In the genomic region with DNA sequence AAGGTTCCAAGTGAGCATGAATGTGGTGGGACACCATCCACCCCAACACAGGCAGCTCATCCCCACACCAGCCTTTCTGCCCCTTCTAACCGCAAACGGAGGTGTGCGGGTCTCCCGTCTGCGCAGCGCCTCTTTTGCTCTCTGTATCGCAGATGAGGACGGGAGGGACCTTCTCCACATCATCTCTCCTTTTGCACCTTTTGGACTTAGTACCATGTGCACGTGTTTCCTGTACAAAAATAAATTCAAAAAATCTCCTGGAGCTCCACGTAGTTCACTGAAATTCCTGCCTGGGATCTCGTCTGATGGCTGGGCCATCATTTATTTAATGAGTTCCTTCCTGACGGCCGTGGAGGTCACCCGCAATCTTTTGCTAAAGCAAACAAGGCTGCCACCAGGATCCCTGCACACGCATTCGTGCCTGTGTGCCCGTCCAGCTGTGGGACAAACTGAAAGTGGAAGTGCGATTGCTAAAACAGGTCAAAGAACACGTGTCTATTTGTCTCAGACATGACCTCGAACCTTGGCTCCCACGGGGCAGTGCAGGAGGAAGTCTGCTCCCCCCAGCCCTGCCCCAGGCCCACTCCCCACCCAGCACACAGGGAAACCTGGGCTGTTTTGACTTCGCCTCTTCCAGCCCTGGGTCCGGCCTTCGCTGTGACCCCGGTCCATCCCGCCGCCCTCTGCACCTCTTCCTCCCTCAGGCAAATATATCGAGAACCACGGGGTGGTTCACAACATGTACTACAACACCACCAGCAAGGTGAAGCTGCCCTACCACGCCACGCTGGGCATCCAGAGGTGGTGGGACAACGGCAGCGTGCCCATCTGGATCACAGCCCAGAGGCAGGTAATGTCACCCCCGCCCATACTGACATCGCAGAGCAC, we compare ENCODE assay signal across 1 cellular context.
TF ChIP-seq lines count a peak whose summit lies in the region.

No MANE protein-coding gene starts in this region.

TF ChIP-seq in WTC11, 78 proteins besides CTCF, POLR2A, EP300 and RAD21 (continued from another document):
- TF ChIP-seq, protein P1, sequence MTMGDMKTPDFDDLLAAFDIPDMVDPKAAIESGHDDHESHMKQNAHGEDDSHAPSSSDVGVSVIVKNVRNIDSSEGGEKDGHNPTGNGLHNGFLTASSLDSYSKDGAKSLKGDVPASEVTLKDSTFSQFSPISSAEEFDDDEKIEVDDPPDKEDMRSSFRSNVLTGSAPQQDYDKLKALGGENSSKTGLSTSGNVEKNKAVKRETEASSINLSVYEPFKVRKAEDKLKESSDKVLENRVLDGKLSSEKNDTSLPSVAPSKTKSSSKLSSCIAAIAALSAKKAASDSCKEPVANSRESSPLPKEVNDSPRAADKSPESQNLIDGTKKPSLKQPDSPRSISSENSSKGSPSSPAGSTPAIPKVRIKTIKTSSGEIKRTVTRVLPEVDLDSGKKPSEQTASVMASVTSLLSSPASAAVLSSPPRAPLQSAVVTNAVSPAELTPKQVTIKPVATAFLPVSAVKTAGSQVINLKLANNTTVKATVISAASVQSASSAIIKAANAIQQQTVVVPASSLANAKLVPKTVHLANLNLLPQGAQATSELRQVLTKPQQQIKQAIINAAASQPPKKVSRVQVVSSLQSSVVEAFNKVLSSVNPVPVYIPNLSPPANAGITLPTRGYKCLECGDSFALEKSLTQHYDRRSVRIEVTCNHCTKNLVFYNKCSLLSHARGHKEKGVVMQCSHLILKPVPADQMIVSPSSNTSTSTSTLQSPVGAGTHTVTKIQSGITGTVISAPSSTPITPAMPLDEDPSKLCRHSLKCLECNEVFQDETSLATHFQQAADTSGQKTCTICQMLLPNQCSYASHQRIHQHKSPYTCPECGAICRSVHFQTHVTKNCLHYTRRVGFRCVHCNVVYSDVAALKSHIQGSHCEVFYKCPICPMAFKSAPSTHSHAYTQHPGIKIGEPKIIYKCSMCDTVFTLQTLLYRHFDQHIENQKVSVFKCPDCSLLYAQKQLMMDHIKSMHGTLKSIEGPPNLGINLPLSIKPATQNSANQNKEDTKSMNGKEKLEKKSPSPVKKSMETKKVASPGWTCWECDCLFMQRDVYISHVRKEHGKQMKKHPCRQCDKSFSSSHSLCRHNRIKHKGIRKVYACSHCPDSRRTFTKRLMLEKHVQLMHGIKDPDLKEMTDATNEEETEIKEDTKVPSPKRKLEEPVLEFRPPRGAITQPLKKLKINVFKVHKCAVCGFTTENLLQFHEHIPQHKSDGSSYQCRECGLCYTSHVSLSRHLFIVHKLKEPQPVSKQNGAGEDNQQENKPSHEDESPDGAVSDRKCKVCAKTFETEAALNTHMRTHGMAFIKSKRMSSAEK (CRISPR knock-in tag; IDR thresholded peaks at IDR 0.05; ENCODE audit: borderline replicate concordance), result no peak
- TF ChIP-seq, protein P2, sequence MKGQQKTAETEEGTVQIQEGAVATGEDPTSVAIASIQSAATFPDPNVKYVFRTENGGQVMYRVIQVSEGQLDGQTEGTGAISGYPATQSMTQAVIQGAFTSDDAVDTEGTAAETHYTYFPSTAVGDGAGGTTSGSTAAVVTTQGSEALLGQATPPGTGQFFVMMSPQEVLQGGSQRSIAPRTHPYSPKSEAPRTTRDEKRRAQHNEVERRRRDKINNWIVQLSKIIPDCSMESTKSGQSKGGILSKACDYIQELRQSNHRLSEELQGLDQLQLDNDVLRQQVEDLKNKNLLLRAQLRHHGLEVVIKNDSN (CRISPR knock-in tag; IDR thresholded peaks at IDR 0.05), result no peak
- TF ChIP-seq, protein P3, sequence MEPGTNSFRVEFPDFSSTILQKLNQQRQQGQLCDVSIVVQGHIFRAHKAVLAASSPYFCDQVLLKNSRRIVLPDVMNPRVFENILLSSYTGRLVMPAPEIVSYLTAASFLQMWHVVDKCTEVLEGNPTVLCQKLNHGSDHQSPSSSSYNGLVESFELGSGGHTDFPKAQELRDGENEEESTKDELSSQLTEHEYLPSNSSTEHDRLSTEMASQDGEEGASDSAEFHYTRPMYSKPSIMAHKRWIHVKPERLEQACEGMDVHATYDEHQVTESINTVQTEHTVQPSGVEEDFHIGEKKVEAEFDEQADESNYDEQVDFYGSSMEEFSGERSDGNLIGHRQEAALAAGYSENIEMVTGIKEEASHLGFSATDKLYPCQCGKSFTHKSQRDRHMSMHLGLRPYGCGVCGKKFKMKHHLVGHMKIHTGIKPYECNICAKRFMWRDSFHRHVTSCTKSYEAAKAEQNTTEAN (CRISPR knock-in tag; IDR thresholded peaks at IDR 0.05), result no peak
- no peak for TF ChIP-seq GRHL2 (CRISPR knock-in tag; IDR thresholded peaks at IDR 0.05; ENCODE audit: insufficient replicate concordance, severe bottlenecking)
- no peak for TF ChIP-seq SMAD3 (CRISPR knock-in tag; IDR thresholded peaks at IDR 0.05; ENCODE audit: borderline replicate concordance)
- no peak for TF ChIP-seq ZNF423 (CRISPR knock-in tag; IDR thresholded peaks at IDR 0.05)
- no peak for TF ChIP-seq ETV6 (CRISPR knock-in tag; IDR thresholded peaks at IDR 0.05)
- TF ChIP-seq IRF2 (CRISPR knock-in tag; IDR thresholded peaks at IDR 0.05; ENCODE audit: borderline replicate concordance, low read depth), result no peak
- TF ChIP-seq RORB (CRISPR knock-in tag; IDR thresholded peaks at IDR 0.05), result no peak
- TF ChIP-seq CREB1 (CRISPR knock-in tag; IDR thresholded peaks at IDR 0.05), result no peak
- TF ChIP-seq ESRRA (CRISPR knock-in tag; IDR thresholded peaks at IDR 0.05; ENCODE audit: borderline replicate concordance), result no peak
TF ChIP-seq in WTC11: peak in this region for 0.
